Comparison of ENCODE assay signal across 25 cellular contexts in the genomic region with DNA sequence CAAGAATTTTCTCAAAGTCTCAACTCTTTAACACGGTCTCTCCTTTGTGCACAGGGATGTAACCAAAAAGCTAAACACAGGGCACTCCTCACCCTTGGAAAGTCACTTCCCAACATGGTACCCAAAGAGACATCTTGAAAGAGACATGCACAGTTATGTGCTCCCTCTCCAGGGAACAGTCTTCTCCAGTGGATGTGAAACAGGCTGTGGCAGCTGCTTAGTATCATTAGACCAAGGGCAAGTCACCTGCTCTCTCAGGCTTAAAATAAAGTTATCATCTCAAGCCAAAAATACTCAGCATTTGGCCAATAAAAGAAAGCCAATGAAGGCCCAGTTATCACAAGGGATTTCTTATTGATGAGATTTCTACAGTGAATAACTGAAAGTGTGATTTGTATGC.
"Had no signal": no experiment of that assay in that cellular context is flagged by ENCODE, and none has a peak within 500 bp of the region (broad histone marks: within the 10 kb centered on the region; RNA-seq: fewer than 3 reads in every experiment).

No MANE protein-coding gene starts in this region.

- H3K27me3 ChIP-seq: ascending aorta, brain microvascular endothelial cell, uterus had no signal

- H3K4me3 ChIP-seq: ascending aorta, esophagus squamous epithelium, psoas muscle, spleen, uterus had no signal

- H3K27ac ChIP-seq: ascending aorta, brain microvascular endothelial cell, esophagus squamous epithelium, parathyroid adenoma, psoas muscle, spleen, uterus, WERI-Rb-1 had no signal

- H3K9me3 Mint-ChIP-seq: activated CD4-positive, alpha-beta memory T cell treated with anti-CD3 and anti-CD28 coated beads, Interleukin-2, amount 10 ng/mL, durations not matched to agents 7 days and 5 days; activated T-cell treated with anti-CD3 and anti-CD28 coated beads, Interleukin-2, amount 50 U/mL, for 24 hours; naive thymus-derived CD8-positive, alpha-beta T cell; neural crest cell; type B pancreatic cell had no signal

- ATAC-seq: naive thymus-derived CD8-positive, alpha-beta T cell; psoas muscle; right cardiac atrium; T-helper 17 cell had no signal

- DNase-seq: activated CD4-positive, alpha-beta memory T cell treated with anti-CD3 and anti-CD28 coated beads, Interleukin-2, amount 10 ng/mL, durations not matched to agents 7 days and 5 days; activated CD4-positive, alpha-beta T cell treated with anti-CD3 and anti-CD28 coated beads for 48 hours; activated CD8-positive, alpha-beta memory T cell treated with anti-CD3 and anti-CD28 coated beads, Interleukin-2, amount 50 U/mL, for 48 hours; activated gamma-delta T cell treated with Interleukin-2 at 50 U/mL for 16 hours; activated naive CD4-positive, alpha-beta T cell treated with anti-CD3 and anti-CD28 coated beads, Interleukin-2, amount 50 U/mL, for 16 hours; activated T-cell treated with anti-CD3 and anti-CD28 coated beads, Interleukin-2, amount 50 U/mL, for 24 hours; brain microvascular endothelial cell; esophagus squamous epithelium; foreskin melanocyte; naive thymus-derived CD8-positive, alpha-beta T cell; nucleus accumbens; psoas muscle; right cardiac atrium; SK-N-SH; spleen; stimulated activated naive CD4-positive, alpha-beta T cell treated with Interleukin-2 at 50 U/mL for 16 hours; SW 1271; T-helper 17 cell; T1000; uterus; WERI-Rb-1 had no signal

- H3K27ac Mint-ChIP-seq: activated CD4-positive, alpha-beta memory T cell treated with anti-CD3 and anti-CD28 coated beads, Interleukin-2, amount 10 ng/mL, durations not matched to agents 7 days and 5 days; naive thymus-derived CD8-positive, alpha-beta T cell; T-helper 17 cell; type B pancreatic cell had no signal

- H3K4me1 ChIP-seq: ascending aorta, esophagus squamous epithelium, parathyroid adenoma, psoas muscle, spleen, uterus had no signal

- H3K36me3 ChIP-seq: ascending aorta, brain microvascular endothelial cell, esophagus squamous epithelium, spleen, uterus, WERI-Rb-1 had no signal

- H3K36me3 Mint-ChIP-seq: type B pancreatic cell had no signal

- H3K9me3 ChIP-seq: ascending aorta, esophagus squamous epithelium, psoas muscle, SK-N-SH, spleen, uterus had no signal

- H3K4me1 Mint-ChIP-seq: activated CD4-positive, alpha-beta memory T cell treated with anti-CD3 and anti-CD28 coated beads, Interleukin-2, amount 10 ng/mL, durations not matched to agents 7 days and 5 days had no signal

- H3K4me3 Mint-ChIP-seq: activated CD4-positive, alpha-beta memory T cell treated with anti-CD3 and anti-CD28 coated beads, Interleukin-2, amount 10 ng/mL, durations not matched to agents 7 days and 5 days; activated T-cell treated with anti-CD3 and anti-CD28 coated beads, Interleukin-2, amount 50 U/mL, for 24 hours; naive thymus-derived CD8-positive, alpha-beta T cell; neural crest cell; T-helper 17 cell; type B pancreatic cell had no signal
